Comparison of ENCODE assay signal across 32 cellular contexts in the genomic region with DNA sequence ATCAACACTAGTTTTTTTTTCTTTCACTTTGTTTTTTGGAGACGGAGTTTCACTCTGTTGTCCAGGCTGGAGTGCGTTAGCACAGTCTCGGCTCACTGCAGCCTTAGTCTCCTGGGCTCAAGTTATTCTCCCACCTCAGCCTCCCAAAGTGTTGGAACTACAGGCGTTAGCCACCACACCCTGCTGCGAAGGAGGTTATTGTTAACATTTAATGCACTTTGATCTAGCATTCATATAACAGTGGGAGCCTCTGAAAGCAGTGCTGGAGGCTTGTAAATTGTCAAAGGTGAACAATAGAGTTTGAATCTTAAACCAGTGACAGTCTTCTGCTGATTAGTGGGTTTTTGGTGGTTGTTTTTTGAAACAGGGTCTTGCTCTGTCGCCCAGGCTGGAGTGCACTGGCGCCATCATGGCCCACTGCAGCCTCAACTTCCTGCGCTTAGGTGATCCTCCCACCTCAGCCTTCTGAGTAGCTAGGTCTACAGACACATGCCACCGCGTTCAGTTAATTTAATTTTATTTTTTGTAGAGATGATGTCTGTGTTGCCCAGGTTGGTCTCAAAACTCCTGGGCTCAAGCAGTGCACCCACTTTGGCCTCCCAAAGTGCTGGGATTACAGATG.
"Had no signal": no experiment of that assay in that cellular context is flagged by ENCODE, and none has a peak within 500 bp of the region (broad histone marks: within the 10 kb centered on the region; RNA-seq: fewer than 3 reads in every experiment).

No MANE protein-coding gene starts in this region.

- H3K27me3 Mint-ChIP-seq: activated CD4-positive, alpha-beta T cell treated with anti-CD3 and anti-CD28 coated beads for 36 hours; activated CD4-positive, alpha-beta T cell treated with anti-CD3 and anti-CD28 coated beads, Interleukin-2, amount 10 ng/mL, durations not matched to agents 7 days and 5 days had no signal

- H3K9me3 Mint-ChIP-seq: activated CD4-positive, alpha-beta T cell treated with anti-CD3 and anti-CD28 coated beads, Interleukin-2, amount 10 ng/mL, durations not matched to agents 7 days and 5 days; activated naive CD4-positive, alpha-beta T cell treated with anti-CD3 and anti-CD28 coated beads for 36 hours; activated naive CD4-positive, alpha-beta T cell treated with anti-CD3 and anti-CD28 coated beads, Interleukin-2, amount 50 U/mL, for 72 hours; activated T-cell treated with anti-CD3 and anti-CD28 coated beads, Interleukin-2, amount 50 U/mL, for 4 hours; activated T-helper 1 cell treated with anti-CD3 and anti-CD28 coated beads, Interleukin-12 subunit alpha, Interleukin-12 subunit beta, Interleukin-2, Interleukin-4 antibody, amounts not matched to agents 30 ng/mL and 10 ng/mL and 1 ng/mL, durations not matched to agents 14 hours and 24 hours and 36 hours had no signal

- DNase-seq: activated CD4-positive, alpha-beta T cell treated with anti-CD3 and anti-CD28 coated beads for 36 hours; activated CD4-positive, alpha-beta T cell treated with anti-CD3 and anti-CD28 coated beads, Interleukin-2, amount 10 ng/mL, durations not matched to agents 7 days and 5 days; activated CD4-positive, alpha-beta T cell treated with anti-CD3 and anti-CD28 coated beads, Interleukin-2, amount 50 U/mL, for 48 hours; activated CD8-positive, alpha-beta T cell treated with anti-CD3 and anti-CD28 coated beads, Interleukin-2, amount 10 ng/mL, durations not matched to agents 7 days and 5 days; activated gamma-delta T cell treated with Interleukin-2 at 50 U/mL for 16 hours; activated naive CD4-positive, alpha-beta T cell treated with anti-CD3 and anti-CD28 coated beads for 36 hours; activated T-cell treated with anti-CD3 and anti-CD28 coated beads for 4 hours; activated T-cell treated with anti-CD3 and anti-CD28 coated beads, Interleukin-2, amount 50 U/mL, for 4 hours; adrenal gland; body of pancreas; NCI-H1105; NCI-H1417 treated with DMSO at 0.1 percent for 48 hours; NCI-H187 treated with DMSO at 0.1 percent for 48 hours; NCI-H2081; NCI-H345; NCI-H510A; NCI-H526; NCI-H748 treated with DMSO at 0.1 percent for 48 hours; NK-92 treated with Interleukin-12 subunit alpha and Interleukin-12 subunit beta, amount 100 ng/mL, for 24 hours; PC-9; Right ventricle myocardium superior; SW 1271; T-helper 1 cell; T-helper 2 cell; T-helper 9 cell; WERI-Rb-1 had no signal

- H3K4me1 Mint-ChIP-seq: activated CD4-positive, alpha-beta T cell treated with anti-CD3 and anti-CD28 coated beads for 36 hours had no signal

- H3K9me3 ChIP-seq: adrenal gland, body of pancreas, breast epithelium had no signal

- H3K36me3 ChIP-seq: breast epithelium had no signal

- ATAC-seq: activated CD4-positive, alpha-beta T cell treated with anti-CD3 and anti-CD28 coated beads for 36 hours; activated CD4-positive, CD25-positive, alpha-beta regulatory T cell treated with anti-CD3 and anti-CD28 coated beads, Interleukin-2, amount 50 U/mL, for 24 hours; activated CD8-positive, alpha-beta T cell treated with anti-CD3 and anti-CD28 coated beads, Interleukin-2, amount 10 ng/mL, durations not matched to agents 7 days and 5 days; activated naive CD4-positive, alpha-beta T cell treated with anti-CD3 and anti-CD28 coated beads, Interleukin-2, amount 50 U/mL, for 72 hours; activated T-cell treated with anti-CD3 and anti-CD28 coated beads, Interleukin-2, amount 50 U/mL, for 4 hours; body of pancreas had no signal

- H3K4me3 ChIP-seq: adrenal gland, body of pancreas, breast epithelium, PC-9 had no signal

- H3K27ac ChIP-seq: adrenal gland, body of pancreas, breast epithelium, KMS-11, PC-9, RWPE1, WERI-Rb-1 had no signal

- H3K27me3 ChIP-seq: adrenal gland, body of pancreas, breast epithelium had no signal

- H3K27ac Mint-ChIP-seq: activated CD4-positive, alpha-beta T cell treated with anti-CD3 and anti-CD28 coated beads for 36 hours; activated CD4-positive, alpha-beta T cell treated with anti-CD3 and anti-CD28 coated beads, Interleukin-2, amount 10 ng/mL, durations not matched to agents 7 days and 5 days; activated CD8-positive, alpha-beta T cell treated with anti-CD3 and anti-CD28 coated beads, Interleukin-2, amount 10 ng/mL, durations not matched to agents 7 days and 5 days; activated naive CD4-positive, alpha-beta T cell treated with anti-CD3 and anti-CD28 coated beads for 36 hours; activated T-helper 1 cell treated with anti-CD3 and anti-CD28 coated beads, Interleukin-12 subunit alpha, Interleukin-12 subunit beta, Interleukin-2, Interleukin-4 antibody, amounts not matched to agents 30 ng/mL and 10 ng/mL and 1 ng/mL, durations not matched to agents 14 hours and 24 hours and 36 hours had no signal

- H3K4me3 Mint-ChIP-seq: activated CD4-positive, alpha-beta T cell treated with anti-CD3 and anti-CD28 coated beads for 36 hours; activated CD4-positive, alpha-beta T cell treated with anti-CD3 and anti-CD28 coated beads, Interleukin-2, amount 10 ng/mL, durations not matched to agents 7 days and 5 days; activated CD8-positive, alpha-beta T cell treated with anti-CD3 and anti-CD28 coated beads, Interleukin-2, amount 10 ng/mL, durations not matched to agents 7 days and 5 days; activated naive CD4-positive, alpha-beta T cell treated with anti-CD3 and anti-CD28 coated beads for 36 hours; activated T-cell treated with anti-CD3 and anti-CD28 coated beads, Interleukin-2, amount 50 U/mL, for 4 hours; activated T-helper 1 cell treated with anti-CD3 and anti-CD28 coated beads, Interleukin-12 subunit alpha, Interleukin-12 subunit beta, Interleukin-2, Interleukin-4 antibody, amounts not matched to agents 30 ng/mL and 10 ng/mL and 1 ng/mL, durations not matched to agents 14 hours and 24 hours and 36 hours had no signal
